In genomic region chr5:154610321-154611154, GRCh38 we compare ENCODE assay signal across 8 cellular contexts.
DNase-seq lines count a peak whose midpoint lies in the region; TF ChIP-seq lines count a peak whose summit lies in the region.

No MANE protein-coding gene starts in this region.

- H3K4me3 ChIP-seq in H7 (ENCODE audit: insufficient read depth, low read depth, low read length) (peak overlapping the region; percentile 40), hepatocyte (peak overlapping the region; percentile 16)

- DNase-seq in H7: peak; percentile 96
- DNase-seq in M059J (ENCODE audit: low read depth): peak; percentile 63
- peak; percentile 61 for DNase-seq in SKM-1 (lab: John Stamatoyannopoulos, UW; ENCODE audit: unreplicated experiment)
- peak in 47 of 56 donors; percentile 2 to 70 (median 29) for DNase-seq in amygdala (lab: John Stamatoyannopoulos, UW)
- DNase-seq in hepatocyte (ENCODE audit: low spot score): peak; percentile 90
- DNase-seq in putamen (ENCODE audit: low spot score): peak; percentile 19
- no peak for DNase-seq in KG1 (lab: John Stamatoyannopoulos, UW)

- H2AFZ ChIP-seq in hepatocyte: peak overlapping the region; percentile 32

- 4% methylated on average over 44 of the region's 50 CpGs for WGBS in hepatocyte (ENCODE audit: low lambda C conversion rate, missing lambda C conversion rate)

- H3K4me2 ChIP-seq in hepatocyte: peak overlapping the region; percentile 94

- no peaks in the 10 kb centered on the region for H4K20me1 ChIP-seq in hepatocyte (ENCODE audit: insufficient read depth, poor library complexity, severe bottlenecking)

- no peaks in the 10 kb centered on the region for H3K36me3 ChIP-seq in H7 (replicated peaks; ENCODE audit: control insufficient read depth, insufficient read depth, low read length)
- H3K36me3 ChIP-seq in hepatocyte (replicated peaks; ENCODE audit: insufficient read depth, low read depth): no peaks in the 10 kb centered on the region

- H3K27me3 ChIP-seq in H7 (ENCODE audit: control insufficient read depth, insufficient read depth, low read length): peaks cover 35% of the 10 kb centered on the region
- peaks cover 21% of the 10 kb centered on the region for H3K27me3 ChIP-seq in hepatocyte

- H3K79me2 ChIP-seq in hepatocyte: no peaks in the 10 kb centered on the region

- H3K9me2 ChIP-seq in hepatocyte (replicated peaks; ENCODE audit: insufficient read depth): no peaks in the 10 kb centered on the region

- peak; percentile 18 for TF ChIP-seq CTCF in GM12801 (IDR thresholded peaks at IDR 0.05; ENCODE audit: extremely low read depth, insufficient read length)
- peak; percentile 88 for TF ChIP-seq CTCF in hepatocyte (IDR thresholded peaks at IDR 0.05; ENCODE audit: poor library complexity)

- no peak overlapping the region for H3K27ac ChIP-seq in hepatocyte

- peaks cover 8% of the 10 kb centered on the region for H3K4me1 ChIP-seq in hepatocyte (ENCODE audit: insufficient read depth)

- no peaks in the 10 kb centered on the region for H3K9me3 ChIP-seq in hepatocyte (ENCODE audit: low read depth)
